ENCODE assay signal across 8 cellular contexts in genomic region chr9:77789891-77790290, GRCh38.
"Had no signal": no experiment of that assay in that cellular context is flagged by ENCODE, and none has a peak within 500 bp of the region (broad histone marks: within the 10 kb centered on the region; RNA-seq: fewer than 3 reads in every experiment).

No MANE protein-coding gene starts in this region.

- DNase-seq: H7, HFFc6, IMR-90 had no signal

- H3K4me3 Mint-ChIP-seq: GM23338, HFFc6 had no signal

- H3K27ac ChIP-seq: HL-60 had no signal

- FAIRE-seq: H1 had no signal

- H3K9me3 Mint-ChIP-seq: GM23338, HFFc6 had no signal

- H3K4me2 ChIP-seq: GM23338 had no signal

- H3K27ac Mint-ChIP-seq: HFFc6 had no signal

- H3K4me3 ChIP-seq: GM23338, HAP-1 had no signal

- H3K36me3 ChIP-seq: HAP-1 had no signal

- ATAC-seq: GM23338, HCT116 had no signal

- H3K9me3 ChIP-seq: HAP-1 had no signal

- H2AFZ ChIP-seq: GM23338 had no signal
